In the genomic region with DNA sequence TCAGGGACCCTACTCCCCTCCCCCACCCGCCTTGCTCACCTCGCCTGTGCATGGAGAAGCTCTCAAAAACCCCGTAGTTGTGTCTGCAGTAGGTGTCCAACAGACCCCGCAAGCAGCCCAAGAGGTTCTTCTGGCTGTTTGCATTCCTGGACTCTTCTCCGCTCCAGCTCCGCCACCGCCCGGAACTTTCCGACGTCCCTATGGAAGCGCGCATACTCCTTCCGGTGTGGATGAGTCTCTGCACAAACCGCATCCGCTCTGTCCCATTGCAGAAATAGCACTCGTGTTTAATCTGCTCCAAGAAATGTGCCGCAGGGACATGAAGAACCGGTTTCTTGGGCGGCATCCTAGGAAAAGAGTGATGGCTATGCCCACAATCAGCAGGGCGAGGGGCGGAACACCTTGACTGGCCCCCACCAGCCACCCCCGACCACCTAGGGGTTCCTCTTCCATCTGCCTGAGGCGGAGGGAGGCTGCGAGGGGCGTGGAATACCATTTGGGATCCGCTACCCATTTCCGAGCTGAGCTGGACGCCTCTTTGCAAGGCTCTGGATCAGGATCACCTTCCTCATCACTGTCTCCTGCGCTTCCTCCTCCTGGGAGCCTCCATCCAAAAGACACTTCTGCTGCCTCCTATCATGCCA, we compare ENCODE assay signal across 18 cellular contexts. TPM values are rescaled to one million over a fixed set of nuclear protein-coding genes. Genes with fewer than 3 reads are reported as not detected.
DNase-seq lines count a peak whose midpoint lies in the region; ATAC-seq, FAIRE-seq and TF ChIP-seq lines count a peak whose summit lies in the region.
"Had no signal": no experiment of that assay in that cellular context is flagged by ENCODE, and none has a peak within 500 bp of the region (broad histone marks: within the 10 kb centered on the region; RNA-seq: fewer than 3 reads in every experiment).

No MANE protein-coding gene starts in this region.

- no peak for TF ChIP-seq POLR2A in K562 (conservative IDR thresholded peaks at IDR 0.05)

- WGBS in K562 (ENCODE audit: insufficient coverage, low coverage, missing lambda C conversion rate) = 24% methylated on average over 29 of the region's 29 CpGs

- CTCF ChIA-PET in K562 (lab: Yijun Ruan, JAX; ENCODE audit: low intra/inter-chr PET ratio) (no interaction called here), HEK293T (lab: Yijun Ruan, JAX) (no interaction called here)

- no peaks in the 10 kb centered on the region for H3K36me3 ChIP-seq in K562 (ENCODE audit: control insufficient read depth, insufficient read depth, low read length)
- H3K36me3 ChIP-seq in muscle layer of duodenum (ENCODE audit: control insufficient read depth in 1 of 2, insufficient read depth in 2 of 2, low read length in 2 of 2) = no peaks in the 10 kb centered on the region
- H3K36me3 ChIP-seq: ovary, SJSA1, thyroid gland had no signal

- H3K9me1 ChIP-seq in K562 (ENCODE audit: control insufficient read depth, insufficient read depth, low read length) = no peaks in the 10 kb centered on the region

- TF ChIP-seq EP300 in K562 (IDR thresholded peaks at IDR 0.05; ENCODE audit: low read length) = no peak

- no peaks in the 10 kb centered on the region for H4K20me1 ChIP-seq in K562 (replicated peaks; ENCODE audit: control insufficient read depth, insufficient read depth, low read length)

- no peak for ATAC-seq in K562

- no peaks in the 10 kb centered on the region for H3K9me3 ChIP-seq in K562 (replicated peaks; ENCODE audit: control insufficient read depth, insufficient read depth, low read depth, low read length)
- H3K9me3 ChIP-seq in muscle layer of duodenum (ENCODE audit: control insufficient read depth in 1 of 2, low read length in 2 of 2) = no peaks in the 10 kb centered on the region
- H3K9me3 ChIP-seq: ovary, SJSA1, thyroid gland had no signal

- H3K27ac ChIP-seq in K562 (ENCODE audit: extremely low read depth, low read depth, low read length) = no peak overlapping the region
- no peak overlapping the region for H3K27ac ChIP-seq in muscle layer of duodenum (ENCODE audit: low read length)
- H3K27ac ChIP-seq: KMS-11, ovary, SJSA1, thyroid gland had no signal

- POLR2A ChIA-PET in K562 (lab: Yijun Ruan, JAX) = interaction anchor here (0.7 kb wide), 1 partner anchor 641 kb away, joined by 3 read pairs; no protein-coding TSS in a partner anchor
- POLR2A ChIA-PET in HEK293T (lab: Yijun Ruan, JAX) = no interaction called here

- TF ChIP-seq RAD21 in K562 (CRISPR knock-in tag; conservative IDR thresholded peaks at IDR 0.05 in 1 of 2, IDR thresholded peaks at IDR 0.05 in 1 of 2) = no peak

- no peaks in the 10 kb centered on the region for H3K4me1 ChIP-seq in K562 (replicated peaks in 1 of 2; ENCODE audit: control insufficient read depth in 2 of 2, insufficient read depth in 2 of 2, low read length in 2 of 2)
- no peaks in the 10 kb centered on the region for H3K4me1 ChIP-seq in muscle layer of duodenum (ENCODE audit: control insufficient read depth in 1 of 2, insufficient read depth in 2 of 2, low read length in 2 of 2)
- H3K4me1 ChIP-seq: SJSA1, thyroid gland had no signal

- in situ Hi-C loops in K562 (cut with MboI) = no loop called here
- in situ Hi-C loops in GM13977 (cut with MboI; ENCODE audit: low pct_unique_long_range_greater_than_20kb, low sequenced_read_pairs, unreplicated experiment) = no loop called here

- H3K27me3 ChIP-seq in K562 (ENCODE audit: control insufficient read depth in 2 of 2, insufficient read depth in 2 of 2, low read length in 2 of 2) (peaks cover 4 to 11% of the 10 kb centered on the region in 2 experiments; a peak in 3 of 5 replicates), muscle layer of duodenum (ENCODE audit: low read depth, low read length) (peaks cover 6% of the 10 kb centered on the region)
- H3K27me3 ChIP-seq: ovary, thyroid gland had no signal

- no peak overlapping the region for H3K9ac ChIP-seq in K562 (ENCODE audit: insufficient read depth in 1 of 2, low read depth in 2 of 2, low read length in 2 of 2)
- H3K9ac ChIP-seq: KMS-11 had no signal

- intact Hi-C loops in K562 (cut with micrococcal nuclease) = no loop called here

- H3K79me2 ChIP-seq in K562 (ENCODE audit: control insufficient read depth, insufficient read depth, low read length) = no peaks in the 10 kb centered on the region

- peak overlapping the region; percentile 54 for H3K4me3 ChIP-seq in AG10803 (ENCODE audit: low read length)
- H3K4me3 ChIP-seq in GM12864 (ENCODE audit: low read depth, low read length) = peak overlapping the region; percentile 46
- H3K4me3 ChIP-seq in K562 = no peak overlapping the region
- H3K4me3 ChIP-seq in muscle layer of duodenum (ENCODE audit: low read depth in 1 of 2, low read length in 2 of 2) = peak overlapping the region; percentile 29 to 30
- H3K4me3 ChIP-seq: ovary, SJSA1, thyroid gland had no signal

- no peak overlapping the region for H2AFZ ChIP-seq in K562 (ENCODE audit: low read depth, low read length)

- no TSS peak for BruUV-seq in K562 (replicated peaks; lab: Mats Ljungman, UMichigan)

- TF ChIP-seq CTCF in AG10803 (conservative IDR thresholded peaks at IDR 0.05; ENCODE audit: low read length) (no peak), GM12864 (IDR thresholded peaks at IDR 0.05; ENCODE audit: low read depth, low read length, missing control alignments) (no peak), K562 (IDR thresholded peaks at IDR 0.05 in 2 of 3, conservative IDR thresholded peaks at IDR 0.05 in 1 of 3; ENCODE audit: insufficient read depth in 2 of 3, low read depth in 1 of 3, low read length in 3 of 3) (no peak), GM13977 (IDR thresholded peaks at IDR 0.05; ENCODE audit: extremely low read depth, insufficient read depth, missing control alignments) (no peak), GM20000 (IDR thresholded peaks at IDR 0.05; ENCODE audit: extremely low read depth, missing control alignments) (no peak)

- FAIRE-seq in K562 (lab: Jason Lieb, UNC) = no peak

- DNase-seq in AG10803 (ENCODE audit: low read depth) (peak; percentile 10), GM12864 (ENCODE audit: low read depth) (no peak), K562 (ENCODE audit: extremely low read depth in 1 of 4, low spot score in 3 of 4) (no peak), T1000 (lab: John Stamatoyannopoulos, UW) (no peak), GM13977 (ENCODE audit: low spot score) (no peak), GM20000 (ENCODE audit: low spot score) (no peak), HEK293T (ENCODE audit: extremely low spot score) (no peak)
- DNase-seq: activated CD4-positive, CD25-positive, alpha-beta regulatory T cell treated with anti-CD3 and anti-CD28 coated beads, Interleukin-2, amount 50 U/mL, for 72 hours; CD4-positive, alpha-beta T cell; foreskin melanocyte; HCEC 1CT; kidney glomerular epithelial cell; NCI-H446 had no signal

- H3K4me2 ChIP-seq in K562 (ENCODE audit: insufficient read depth, low read length) = no peak overlapping the region
- H3K4me2 ChIP-seq: KMS-11 had no signal

TF ChIP-seq in HEK293T, 16 proteins besides CTCF, POLR2A, EP300 and RAD21:
- TF ChIP-seq SUZ12 (IDR thresholded peaks at IDR 0.05) = no peak
- TF ChIP-seq HDGF (IDR thresholded peaks at IDR 0.05; ENCODE audit: borderline replicate concordance) = no peak
- TF ChIP-seq ARNT (IDR thresholded peaks at IDR 0.05) = no peak
- no peak for TF ChIP-seq L3MBTL2 (conservative IDR thresholded peaks at IDR 0.05)
- no peak for TF ChIP-seq TARDBP (IDR thresholded peaks at IDR 0.05)
- no peak for TF ChIP-seq SP1 (IDR thresholded peaks at IDR 0.05)
- TF ChIP-seq FOXA1 (IDR thresholded peaks at IDR 0.05) = no peak
- no peak for TF ChIP-seq FOXM1 (IDR thresholded peaks at IDR 0.05; ENCODE audit: borderline replicate concordance)
- TF ChIP-seq ELF4 (IDR thresholded peaks at IDR 0.05) = no peak
- TF ChIP-seq NFRKB (IDR thresholded peaks at IDR 0.05) = no peak

RNA-seq across cellular contexts. Expression of a gene that starts 20.2 kb away (rescaled TPM):
- not detected in 2 replicates for total RNA-seq in K562 (2011; cell fraction: chromatin; rRNA removed; ENCODE audit: low replicate concordance)
- total RNA-seq in K562 (2011; cell fraction: nucleolus; rRNA removed) = not detected in 2 replicates
- total RNA-seq in K562 (2011; cell fraction: nucleoplasm; rRNA removed) = not detected in 2 replicates
- not detected in 2 replicates for total RNA-seq in K562 (2014; rRNA removed)
- not detected in 2 replicates for total RNA-seq in K562 (2014; rRNA removed; fragmentation: Illumina TruSeq; extraction: Trizol)
- 0.34 and 0.47 TPM in 2 replicates for total RNA-seq in K562 (2015; rRNA removed; fragmentation: Illumina TruSeq; extraction: Trizol)
- total RNA-seq in K562 (2021) = 1.8 and 2.4 TPM in 2 replicates
- not detected in 2 replicates for polyA plus RNA-seq in K562 (2011; rRNA removed)
- polyA plus RNA-seq in K562 (2011; cell fraction: cytosol; rRNA removed) = not detected in 2 replicates
- not detected in 2 replicates for polyA plus RNA-seq in K562 (2011; cell fraction: nucleus; rRNA removed)
- 0.05 and 0.42 TPM in 2 replicates for polyA plus RNA-seq in K562 (2012)
- polyA plus RNA-seq in K562 (2014; fragmentation: Illumina TruSeq; extraction: Trizol) = 0.53 TPM in 1 of 2 replicates, not detected in the other
- polyA plus RNA-seq in K562 (2014; fragmentation: Nextera tagmentation; extraction: Ambion mirVana) = under 1 TPM; 0.18 to 0.31 TPM
- 0.41 and 0.80 TPM in 2 replicates for polyA plus RNA-seq in K562 (2014; rRNA removed)
- 0.15 TPM in 1 of 2 replicates, not detected in the other for polyA minus RNA-seq in K562 (2011; rRNA and poly(A)+ RNA removed)
- polyA minus RNA-seq in K562 (2011; cell fraction: cytosol; rRNA and poly(A)+ RNA removed) = not detected in 2 replicates
- not detected in 2 replicates for polyA minus RNA-seq in K562 (2011; cell fraction: nucleus; rRNA and poly(A)+ RNA removed)
- total RNA-seq: SJSA1 had no signal

RNA-seq across cellular contexts. Expression of a gene that starts 52.9 kb away (rescaled TPM):
- total RNA-seq in K562 (2011; cell fraction: chromatin; rRNA removed; ENCODE audit: low replicate concordance) = not detected in 2 replicates
- total RNA-seq in K562 (2011; cell fraction: nucleolus; rRNA removed) = not detected in 2 replicates
- not detected in 2 replicates for total RNA-seq in K562 (2011; cell fraction: nucleoplasm; rRNA removed)
- total RNA-seq in K562 (2014; rRNA removed) (not detected in 2 replicates), K562 (2014; rRNA removed; fragmentation: Illumina TruSeq; extraction: Trizol) (not detected in 2 replicates), K562 (2015; rRNA removed; fragmentation: Illumina TruSeq; extraction: Trizol) (not detected in 2 replicates), K562 (2021) (not detected in 2 replicates)
- polyA plus RNA-seq in K562 (2011; rRNA removed) (not detected in 2 replicates), K562 (2014; fragmentation: Illumina TruSeq; extraction: Trizol) (not detected in 2 replicates), K562 (2014; fragmentation: Nextera tagmentation; extraction: Ambion mirVana) (not detected), K562 (2014; rRNA removed) (not detected in 2 replicates)
- polyA plus RNA-seq in K562 (2011; cell fraction: cytosol; rRNA removed) = not detected in 2 replicates
- not detected in 2 replicates for polyA plus RNA-seq in K562 (2011; cell fraction: nucleus; rRNA removed)
- not detected in 2 replicates for polyA plus RNA-seq in K562 (2012)
- not detected in 2 replicates for polyA minus RNA-seq in K562 (2011; rRNA and poly(A)+ RNA removed)
- polyA minus RNA-seq in K562 (2011; cell fraction: cytosol; rRNA and poly(A)+ RNA removed) = not detected in 2 replicates
- polyA minus RNA-seq in K562 (2011; cell fraction: nucleus; rRNA and poly(A)+ RNA removed) = not detected in 2 replicates
- total RNA-seq: CD4-positive, alpha-beta T cell; ovary; SJSA1; thyroid gland had no signal
- polyA plus RNA-seq: ovary had no signal
